11 cellular contexts compared by ENCODE assay signal in genomic region chr2:158984554-158985207, GRCh38. TPM values are rescaled to one million over a fixed set of nuclear protein-coding genes. Genes with fewer than 3 reads are reported as not detected.
DNase-seq lines count a peak whose midpoint lies in the region; ATAC-seq, FAIRE-seq and TF ChIP-seq lines count a peak whose summit lies in the region.
"Had no signal": no experiment of that assay in that cellular context is flagged by ENCODE, and none has a peak within 500 bp of the region (broad histone marks: within the 10 kb centered on the region; RNA-seq: fewer than 3 reads in every experiment).

No MANE protein-coding gene starts in this region.

- no peak for FAIRE-seq in H1 (lab: Jason Lieb, UNC)

- H3K4me3 Mint-ChIP-seq in nephron, result no peak overlapping the region

- H3K36me3 ChIP-seq in H1 (ENCODE audit: control insufficient read depth in 2 of 4, insufficient read depth in 4 of 4, low read length in 3 of 4), result no peaks in the 10 kb centered on the region

- peaks cover 0 to 2% of the 10 kb centered on the region in 2 experiments for H4K20me1 ChIP-seq in H1 (replicated peaks in 1 of 2; ENCODE audit: control insufficient read depth in 1 of 2, insufficient read depth in 2 of 2, low read length in 2 of 2)

- H4K8ac ChIP-seq in H1 (ENCODE audit: extremely low read depth, insufficient read depth, low read length), result no peak overlapping the region

- H3K14ac ChIP-seq in H1 (ENCODE audit: insufficient read length), result no peak overlapping the region

- H2BK12ac ChIP-seq in H1 (ENCODE audit: low read depth, low read length), result no peak overlapping the region

- H3K9me3 Mint-ChIP-seq in nephron, result no peaks in the 10 kb centered on the region

- no peak overlapping the region for H3K4me2 ChIP-seq in H1 (ENCODE audit: insufficient read depth in 1 of 2, low read depth in 2 of 2, low read length in 2 of 2)

- TF ChIP-seq CTCF in H1 (IDR thresholded peaks at IDR 0.05; ENCODE audit: control extremely low read depth in 1 of 3, insufficient read depth in 1 of 3, low read depth in 1 of 3, low read length in 3 of 3) (no peak), nephron (IDR thresholded peaks at IDR 0.05; ENCODE audit: unreplicated experiment in 3 of 3) (no peak)

- H2AK5ac ChIP-seq in H1 (ENCODE audit: low read depth, low read length), result no peak overlapping the region; the same call in 1 of the 2 replicates

- no peak overlapping the region for H3K4ac ChIP-seq in H1 (replicated peaks; ENCODE audit: insufficient read length, low read depth, low read length)

- H3K4me1 ChIP-seq in H1 (replicated peaks in 1 of 4; ENCODE audit: control insufficient read depth in 3 of 4, insufficient read depth in 4 of 4, low read length in 3 of 4), result peaks cover 0 to 2% (median 0%) of the 10 kb centered on the region in 4 experiments; a peak in 2 of 7 replicates

- CTCF ChIA-PET in H1 (lab: Charles Lee; ENCODE audit: partially characterized antibody), result interaction anchor here (0.8 to 4.2 kb wide), 6 partner anchors 11 to 134 kb away, joined by 3 to 22 read pairs (median 4); no protein-coding TSS in a partner anchor

- no peaks in the 10 kb centered on the region for H3K9me3 ChIP-seq in H1 (ENCODE audit: insufficient read depth in 2 of 2, low read depth in 1 of 2, low read length in 1 of 2)

- H3K4me3 ChIP-seq in H1 (ENCODE audit: extremely low read depth in 1 of 4, insufficient read depth in 2 of 4, low read depth in 3 of 4, low read length in 4 of 4), result no peak overlapping the region
- H3K4me3 ChIP-seq: dorsolateral prefrontal cortex, skin epidermis had no signal

- peak overlapping the region in 1 of 4 experiments; percentile 28; a peak in 1 of 7 replicates for H3K9ac ChIP-seq in H1 (replicated peaks in 1 of 4; ENCODE audit: extremely low read depth in 1 of 4, low read depth in 3 of 4, low read length in 3 of 4)

- peaks cover 3% of the 10 kb centered on the region for H3K36me3 Mint-ChIP-seq in nephron (ENCODE audit: low read depth)

- no peak overlapping the region for H2BK20ac ChIP-seq in H1 (ENCODE audit: low read length)

- no peaks in the 10 kb centered on the region for H3K27me3 Mint-ChIP-seq in nephron (ENCODE audit: low read depth)

- H2BK120ac ChIP-seq in H1 (replicated peaks; ENCODE audit: low read depth, low read length), result no peak overlapping the region

- H3K79me2 ChIP-seq in H1 (ENCODE audit: control insufficient read depth in 1 of 2, insufficient read depth in 2 of 2, low read length in 2 of 2), result no peaks in the 10 kb centered on the region; a peak in 1 of 4 replicates

- H3K18ac ChIP-seq in H1 (ENCODE audit: extremely low read depth, low read length), result peak overlapping the region; percentile 48

- POLR2A ChIA-PET in H1 (lab: Charles Lee; ENCODE audit: partially characterized antibody), result interaction anchor here (0.8 to 1.6 kb wide), 2 partner anchors 12 to 79 kb away, joined by 3 to 4 read pairs; no protein-coding TSS in a partner anchor

- no peak overlapping the region for H3K56ac ChIP-seq in H1 (replicated peaks; ENCODE audit: insufficient read length, low read depth, low read length)

- H3K27me3 ChIP-seq in H1 (replicated peaks in 1 of 4; ENCODE audit: control insufficient read depth in 3 of 4, extremely low read depth in 1 of 4, insufficient read depth in 3 of 4, low read length in 3 of 4), result no peaks in the 10 kb centered on the region
- H3K27me3 ChIP-seq: dorsolateral prefrontal cortex had no signal

- H3K79me1 ChIP-seq in H1 (ENCODE audit: low read depth, low read length), result peaks cover 2% of the 10 kb centered on the region; the same call in 1 of the 2 replicates

- no peak for TF ChIP-seq RAD21 in H1 (IDR thresholded peaks at IDR 0.05 in 1 of 2, conservative IDR thresholded peaks at IDR 0.05 in 1 of 2; ENCODE audit: low read depth in 2 of 2, low read length in 2 of 2)

- H2BK5ac ChIP-seq in H1 (ENCODE audit: low read depth, low read length), result no peak overlapping the region

- peak; percentile 65 for DNase-seq in DMS53 (lab: John Stamatoyannopoulos, UW)
- peak; percentile 75 for DNase-seq in NCI-H226
- DNase-seq in H1 (ENCODE audit: low read depth in 1 of 2, low spot score in 2 of 2), result no peak
- DNase-seq in activated naive CD4-positive, alpha-beta T cell (lab: John Stamatoyannopoulos, UW), result no peak
- DNase-seq: RPMI8226 had no signal

- H4K91ac ChIP-seq in H1 (replicated peaks; ENCODE audit: insufficient read length, low read length), result no peak overlapping the region

- H3K27ac ChIP-seq in H1 (ENCODE audit: low read depth, low read length), result no peak overlapping the region
- H3K27ac ChIP-seq: skin epidermis had no signal

- no peak for TF ChIP-seq EP300 in H1 (IDR thresholded peaks at IDR 0.05; ENCODE audit: borderline replicate concordance in 1 of 2, low read depth in 2 of 2, low read length in 2 of 2)

- no peak for ATAC-seq in GM21723 (IDR thresholded peaks at IDR 0.05; ENCODE audit: unreplicated experiment)
- ATAC-seq in HG03460 (IDR thresholded peaks at IDR 0.05; ENCODE audit: unreplicated experiment), result no peak
- no peak for ATAC-seq in GM21367 (IDR thresholded peaks at IDR 0.05; ENCODE audit: unreplicated experiment)

- no peak overlapping the region for H3K23ac ChIP-seq in H1 (ENCODE audit: insufficient read length)

- no peak overlapping the region for H4K5ac ChIP-seq in H1 (ENCODE audit: insufficient read length, low read depth, low read length)

- 0 out of 2 replicates have a peak overlapping the region, but pooled peaks have one; percentile 61 for H2BK15ac ChIP-seq in H1 (ENCODE audit: low read length)

- H3K27ac Mint-ChIP-seq in nephron, result peak overlapping the region; percentile 51 to 74 (median 64)

- TF ChIP-seq POLR2A in H1 (IDR thresholded peaks at IDR 0.05; ENCODE audit: control extremely low read depth in 1 of 2, low read depth in 2 of 2, low read length in 2 of 2), result no peak

- H2AFZ ChIP-seq in H1 (ENCODE audit: low read length), result no peak overlapping the region

- 58% methylated on average over 5 of the region's 5 CpGs; no CpG with 5 or more reads in 1 of the 2 experiments for WGBS in H1 (ENCODE audit: extremely low coverage in 1 of 2, insufficient coverage in 1 of 2, insufficient read length in 1 of 2, insufficient replicate concordance in 2 of 2, low coverage in 1 of 2, low lambda C conversion rate in 2 of 2, missing lambda C conversion rate in 1 of 2), 2 experiments

- peaks cover 45% of the 10 kb centered on the region for H3K4me1 Mint-ChIP-seq in nephron

- no peaks in the 10 kb centered on the region for H3K23me2 ChIP-seq in H1 (ENCODE audit: low read depth, low read length)

TF ChIP-seq in H1, 55 proteins besides CTCF, POLR2A, EP300 and RAD21:
- TF ChIP-seq CTBP2 (IDR thresholded peaks at IDR 0.05; ENCODE audit: borderline replicate concordance, insufficient read depth, insufficient read length, low read length) (no peak), GTF2F1 (IDR thresholded peaks at IDR 0.05; ENCODE audit: borderline replicate concordance, low read depth, low read length) (no peak)
TF ChIP-seq in H1: peak in this region for 0.

RNA-seq across cellular contexts. Expression of gene TANC1, which starts 16.2 kb away (rescaled TPM):
- total RNA-seq in H1 (2021; fragmentation: NEBNext Ultra II Directional; extraction: Animal tissue kit (Norgen Biotek cat#: 25700)), result 7.6 and 7.8 TPM in 2 replicates
- 3.8 and 4.1 TPM in 2 replicates for polyA plus RNA-seq in H1 (2011; rRNA removed)
- polyA plus RNA-seq in H1 (2011; cell fraction: cytosol; rRNA removed), result 5.0 TPM
- 10.8 TPM for polyA plus RNA-seq in H1 (2011; cell fraction: nucleus; rRNA removed)
- 3.7 to 4.5 TPM (median 3.9 TPM) in 4 replicates for polyA plus RNA-seq in H1 (2012, experiment 1 of 2)
- 0.41 TPM for polyA plus RNA-seq in H1 (2012, experiment 2 of 2)
- 3.0 TPM for polyA plus RNA-seq in H1 (2013, experiment 1 of 2)
- 2.5 TPM for polyA plus RNA-seq in H1 (2013, experiment 2 of 2)
- 18.5 and 20.6 TPM in 2 replicates for polyA minus RNA-seq in H1 (2011; rRNA and poly(A)+ RNA removed)
- polyA minus RNA-seq in H1 (2011; cell fraction: cytosol; rRNA and poly(A)+ RNA removed), result 9.2 TPM
- polyA minus RNA-seq in H1 (2011; cell fraction: nucleus; rRNA and poly(A)+ RNA removed), result 19.9 TPM

Comparison
In these comparisons a context has a peak if more than half of its experiments do, and no peak if none do; other contexts are left out.
1. DNase-seq: peak in DMS53 (single experiment) and NCI-H226 (single experiment); none in H1 (0 of 2) and activated naive CD4-positive, alpha-beta T cell (0 of 4).